1 cellular context compared by ENCODE assay signal in the genomic region with DNA sequence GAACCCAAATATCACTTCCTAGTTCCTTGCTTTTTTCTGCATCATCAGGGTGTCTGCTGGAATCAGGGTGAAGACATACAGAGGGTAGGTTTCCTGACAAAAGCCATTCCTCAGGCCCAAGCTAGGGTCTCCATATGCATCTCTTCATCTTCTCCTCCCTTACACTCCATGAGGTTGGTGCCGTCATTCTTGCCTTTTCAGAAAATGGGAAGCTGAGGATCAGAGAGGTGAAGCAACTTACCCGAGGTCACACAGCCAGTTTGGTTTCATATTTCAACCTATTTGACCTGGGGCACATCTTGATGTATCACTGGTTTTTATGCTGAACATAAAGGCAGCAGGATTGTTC.
TF ChIP-seq lines count a peak whose summit lies in the region.

No MANE protein-coding gene starts in this region.

TF ChIP-seq in HepG2, 621 proteins besides CTCF, POLR2A, EP300 and RAD21 (continues in another document):
- TF ChIP-seq ZNF224 (CRISPR knock-in tag; IDR thresholded peaks at IDR 0.05), result no peak
- no peak for TF ChIP-seq HNRNPLL (IDR thresholded peaks at IDR 0.05; ENCODE audit: low read depth, low read length, poor library complexity, severe bottlenecking)
- TF ChIP-seq RFXANK (CRISPR knock-in tag; IDR thresholded peaks at IDR 0.05), result 0 out of 2 replicates have a peak, but pooled peaks have one; percentile 7
- TF ChIP-seq ZNF83 (CRISPR knock-in tag; IDR thresholded peaks at IDR 0.05; ENCODE audit: borderline replicate concordance), result no peak
- TF ChIP-seq ZNF343 (CRISPR knock-in tag; IDR thresholded peaks at IDR 0.05), result no peak
- TF ChIP-seq MXD4 (CRISPR knock-in tag; IDR thresholded peaks at IDR 0.05), result no peak
- TF ChIP-seq, protein P1, sequence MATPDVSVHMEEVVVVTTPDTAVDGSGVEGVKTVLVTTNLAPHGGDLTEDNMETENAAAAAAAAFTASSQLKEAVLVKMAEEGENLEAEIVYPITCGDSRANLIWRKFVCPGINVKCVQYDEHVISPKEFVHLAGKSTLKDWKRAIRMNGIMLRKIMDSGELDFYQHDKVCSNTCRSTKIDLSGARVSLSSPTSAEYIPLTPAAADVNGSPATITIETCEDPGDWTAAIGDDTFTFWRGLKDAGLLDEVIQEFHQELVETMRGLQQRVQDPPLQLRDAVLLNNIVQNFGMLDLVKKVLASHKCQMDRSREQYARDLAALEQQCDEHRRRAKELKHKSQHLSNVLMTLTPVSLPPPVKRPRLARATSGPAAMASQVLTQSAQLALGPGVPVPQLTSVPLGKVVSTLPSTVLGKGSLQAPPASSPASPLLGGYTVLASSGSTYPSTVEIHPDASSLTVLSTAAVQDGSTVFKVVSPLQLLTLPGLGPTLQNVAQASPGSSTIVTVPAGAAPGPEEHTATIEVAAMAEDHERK (CRISPR knock-in tag; IDR thresholded peaks at IDR 0.05; ENCODE audit: low read depth), result no peak
- no peak for TF ChIP-seq ZNF354B (CRISPR knock-in tag; IDR thresholded peaks at IDR 0.05)
- TF ChIP-seq, protein P2, sequence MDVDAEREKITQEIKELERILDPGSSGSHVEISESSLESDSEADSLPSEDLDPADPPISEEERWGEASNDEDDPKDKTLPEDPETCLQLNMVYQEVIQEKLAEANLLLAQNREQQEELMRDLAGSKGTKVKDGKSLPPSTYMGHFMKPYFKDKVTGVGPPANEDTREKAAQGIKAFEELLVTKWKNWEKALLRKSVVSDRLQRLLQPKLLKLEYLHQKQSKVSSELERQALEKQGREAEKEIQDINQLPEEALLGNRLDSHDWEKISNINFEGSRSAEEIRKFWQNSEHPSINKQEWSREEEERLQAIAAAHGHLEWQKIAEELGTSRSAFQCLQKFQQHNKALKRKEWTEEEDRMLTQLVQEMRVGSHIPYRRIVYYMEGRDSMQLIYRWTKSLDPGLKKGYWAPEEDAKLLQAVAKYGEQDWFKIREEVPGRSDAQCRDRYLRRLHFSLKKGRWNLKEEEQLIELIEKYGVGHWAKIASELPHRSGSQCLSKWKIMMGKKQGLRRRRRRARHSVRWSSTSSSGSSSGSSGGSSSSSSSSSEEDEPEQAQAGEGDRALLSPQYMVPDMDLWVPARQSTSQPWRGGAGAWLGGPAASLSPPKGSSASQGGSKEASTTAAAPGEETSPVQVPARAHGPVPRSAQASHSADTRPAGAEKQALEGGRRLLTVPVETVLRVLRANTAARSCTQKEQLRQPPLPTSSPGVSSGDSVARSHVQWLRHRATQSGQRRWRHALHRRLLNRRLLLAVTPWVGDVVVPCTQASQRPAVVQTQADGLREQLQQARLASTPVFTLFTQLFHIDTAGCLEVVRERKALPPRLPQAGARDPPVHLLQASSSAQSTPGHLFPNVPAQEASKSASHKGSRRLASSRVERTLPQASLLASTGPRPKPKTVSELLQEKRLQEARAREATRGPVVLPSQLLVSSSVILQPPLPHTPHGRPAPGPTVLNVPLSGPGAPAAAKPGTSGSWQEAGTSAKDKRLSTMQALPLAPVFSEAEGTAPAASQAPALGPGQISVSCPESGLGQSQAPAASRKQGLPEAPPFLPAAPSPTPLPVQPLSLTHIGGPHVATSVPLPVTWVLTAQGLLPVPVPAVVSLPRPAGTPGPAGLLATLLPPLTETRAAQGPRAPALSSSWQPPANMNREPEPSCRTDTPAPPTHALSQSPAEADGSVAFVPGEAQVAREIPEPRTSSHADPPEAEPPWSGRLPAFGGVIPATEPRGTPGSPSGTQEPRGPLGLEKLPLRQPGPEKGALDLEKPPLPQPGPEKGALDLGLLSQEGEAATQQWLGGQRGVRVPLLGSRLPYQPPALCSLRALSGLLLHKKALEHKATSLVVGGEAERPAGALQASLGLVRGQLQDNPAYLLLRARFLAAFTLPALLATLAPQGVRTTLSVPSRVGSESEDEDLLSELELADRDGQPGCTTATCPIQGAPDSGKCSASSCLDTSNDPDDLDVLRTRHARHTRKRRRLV (CRISPR knock-in tag; IDR thresholded peaks at IDR 0.05), result no peak
- TF ChIP-seq REXO4 (CRISPR knock-in tag; IDR thresholded peaks at IDR 0.05; ENCODE audit: borderline replicate concordance), result no peak
- no peak for TF ChIP-seq XBP1 (CRISPR knock-in tag; IDR thresholded peaks at IDR 0.05)
- no peak for TF ChIP-seq SIN3B (IDR thresholded peaks at IDR 0.05; ENCODE audit: low read length)
- TF ChIP-seq, protein P3, sequence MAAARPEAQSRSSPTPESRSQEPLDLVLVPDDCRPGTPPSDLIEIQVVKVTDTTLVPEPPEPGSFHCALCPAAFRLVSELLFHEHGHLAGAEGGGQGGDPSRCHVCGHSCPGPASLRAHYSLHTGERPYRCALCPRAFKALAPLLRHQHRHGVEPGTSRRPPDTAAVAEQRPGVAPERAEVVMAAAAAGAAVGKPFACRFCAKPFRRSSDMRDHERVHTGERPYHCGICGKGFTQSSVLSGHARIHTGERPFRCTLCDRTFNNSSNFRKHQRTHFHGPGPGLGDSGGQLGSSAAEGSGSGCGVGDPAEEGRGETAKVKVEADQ (CRISPR knock-in tag; IDR thresholded peaks at IDR 0.05; ENCODE audit: borderline replicate concordance), result no peak
- TF ChIP-seq ZNF615 (CRISPR knock-in tag; IDR thresholded peaks at IDR 0.05; ENCODE audit: borderline replicate concordance), result no peak
- TF ChIP-seq ZNF264 (CRISPR knock-in tag; IDR thresholded peaks at IDR 0.05), result no peak
- TF ChIP-seq SALL2 (CRISPR knock-in tag; IDR thresholded peaks at IDR 0.05), result no peak
- peak; percentile 86; the same call in 1 of the 2 replicates for TF ChIP-seq ADNP (CRISPR knock-in tag; IDR thresholded peaks at IDR 0.05)
- peak; percentile 93 for TF ChIP-seq SIX1 (CRISPR knock-in tag; IDR thresholded peaks at IDR 0.05; ENCODE audit: borderline replicate concordance)
- TF ChIP-seq PHF8 (CRISPR knock-in tag; IDR thresholded peaks at IDR 0.05), result no peak
- TF ChIP-seq, protein P4, sequence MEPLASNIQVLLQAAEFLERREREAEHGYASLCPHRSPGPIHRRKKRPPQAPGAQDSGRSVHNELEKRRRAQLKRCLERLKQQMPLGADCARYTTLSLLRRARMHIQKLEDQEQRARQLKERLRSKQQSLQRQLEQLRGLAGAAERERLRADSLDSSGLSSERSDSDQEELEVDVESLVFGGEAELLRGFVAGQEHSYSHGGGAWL (CRISPR knock-in tag; IDR thresholded peaks at IDR 0.05), result no peak
- 0 out of 2 replicates have a peak, but pooled peaks have one; percentile 20 for TF ChIP-seq ZNF761 (CRISPR knock-in tag; conservative IDR thresholded peaks at IDR 0.05)
- TF ChIP-seq NRL (CRISPR knock-in tag; IDR thresholded peaks at IDR 0.05; ENCODE audit: borderline replicate concordance), result no peak
- TF ChIP-seq ZNF3 (CRISPR knock-in tag; IDR thresholded peaks at IDR 0.05), result 0 out of 2 replicates have a peak, but pooled peaks have one; percentile 46
- TF ChIP-seq PLRG1 (conservative IDR thresholded peaks at IDR 0.05), result no peak
- TF ChIP-seq, protein P5, sequence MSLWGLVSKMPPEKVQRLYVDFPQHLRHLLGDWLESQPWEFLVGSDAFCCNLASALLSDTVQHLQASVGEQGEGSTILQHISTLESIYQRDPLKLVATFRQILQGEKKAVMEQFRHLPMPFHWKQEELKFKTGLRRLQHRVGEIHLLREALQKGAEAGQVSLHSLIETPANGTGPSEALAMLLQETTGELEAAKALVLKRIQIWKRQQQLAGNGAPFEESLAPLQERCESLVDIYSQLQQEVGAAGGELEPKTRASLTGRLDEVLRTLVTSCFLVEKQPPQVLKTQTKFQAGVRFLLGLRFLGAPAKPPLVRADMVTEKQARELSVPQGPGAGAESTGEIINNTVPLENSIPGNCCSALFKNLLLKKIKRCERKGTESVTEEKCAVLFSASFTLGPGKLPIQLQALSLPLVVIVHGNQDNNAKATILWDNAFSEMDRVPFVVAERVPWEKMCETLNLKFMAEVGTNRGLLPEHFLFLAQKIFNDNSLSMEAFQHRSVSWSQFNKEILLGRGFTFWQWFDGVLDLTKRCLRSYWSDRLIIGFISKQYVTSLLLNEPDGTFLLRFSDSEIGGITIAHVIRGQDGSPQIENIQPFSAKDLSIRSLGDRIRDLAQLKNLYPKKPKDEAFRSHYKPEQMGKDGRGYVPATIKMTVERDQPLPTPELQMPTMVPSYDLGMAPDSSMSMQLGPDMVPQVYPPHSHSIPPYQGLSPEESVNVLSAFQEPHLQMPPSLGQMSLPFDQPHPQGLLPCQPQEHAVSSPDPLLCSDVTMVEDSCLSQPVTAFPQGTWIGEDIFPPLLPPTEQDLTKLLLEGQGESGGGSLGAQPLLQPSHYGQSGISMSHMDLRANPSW (CRISPR knock-in tag; IDR thresholded peaks at IDR 0.05; ENCODE audit: borderline replicate concordance), result no peak
- TF ChIP-seq FOXC1 (CRISPR knock-in tag; IDR thresholded peaks at IDR 0.05; ENCODE audit: borderline replicate concordance), result no peak
- no peak for TF ChIP-seq HNF4G (IDR thresholded peaks at IDR 0.05; ENCODE audit: borderline replicate concordance, low read depth, low read length)
- TF ChIP-seq HNF4G (CRISPR knock-in tag; IDR thresholded peaks at IDR 0.05; ENCODE audit: borderline replicate concordance, low read depth), result no peak
- TF ChIP-seq HOXA7 (CRISPR knock-in tag; IDR thresholded peaks at IDR 0.05), result no peak
- TF ChIP-seq ZBTB7B (CRISPR knock-in tag; IDR thresholded peaks at IDR 0.05), result no peak
- TF ChIP-seq, protein P6, sequence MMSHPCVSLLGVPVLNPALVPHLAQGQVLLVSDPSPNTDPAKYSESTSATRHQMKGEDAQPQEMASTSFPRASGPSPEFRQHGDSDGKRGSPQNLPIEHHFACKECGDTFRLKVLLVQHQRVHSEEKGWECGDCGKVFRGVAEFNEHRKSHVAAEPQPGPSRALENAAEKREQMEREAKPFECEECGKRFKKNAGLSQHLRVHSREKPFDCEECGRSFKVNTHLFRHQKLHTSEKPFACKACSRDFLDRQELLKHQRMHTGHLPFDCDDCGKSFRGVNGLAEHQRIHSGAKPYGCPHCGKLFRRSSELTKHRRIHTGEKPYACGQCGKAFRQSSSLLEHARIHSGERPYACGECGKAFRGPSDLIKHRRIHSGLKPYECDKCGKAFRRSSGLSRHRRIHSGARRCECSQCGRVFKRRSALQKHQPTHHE (CRISPR knock-in tag; IDR thresholded peaks at IDR 0.05; ENCODE audit: borderline replicate concordance), result no peak
- TF ChIP-seq ZNF670 (CRISPR knock-in tag; IDR thresholded peaks at IDR 0.05; ENCODE audit: borderline replicate concordance), result no peak
- TF ChIP-seq SUZ12 (IDR thresholded peaks at IDR 0.05; ENCODE audit: low read depth, low read length), result no peak
- peak; percentile 95; the same call in 1 of the 2 replicates for TF ChIP-seq ZNF768 (CRISPR knock-in tag; IDR thresholded peaks at IDR 0.05)
- TF ChIP-seq RFX5 (IDR thresholded peaks at IDR 0.05; ENCODE audit: low read depth, low read length), result no peak
- TF ChIP-seq ZNF614 (CRISPR knock-in tag; IDR thresholded peaks at IDR 0.05; ENCODE audit: borderline replicate concordance), result no peak
- TF ChIP-seq, protein P7, sequence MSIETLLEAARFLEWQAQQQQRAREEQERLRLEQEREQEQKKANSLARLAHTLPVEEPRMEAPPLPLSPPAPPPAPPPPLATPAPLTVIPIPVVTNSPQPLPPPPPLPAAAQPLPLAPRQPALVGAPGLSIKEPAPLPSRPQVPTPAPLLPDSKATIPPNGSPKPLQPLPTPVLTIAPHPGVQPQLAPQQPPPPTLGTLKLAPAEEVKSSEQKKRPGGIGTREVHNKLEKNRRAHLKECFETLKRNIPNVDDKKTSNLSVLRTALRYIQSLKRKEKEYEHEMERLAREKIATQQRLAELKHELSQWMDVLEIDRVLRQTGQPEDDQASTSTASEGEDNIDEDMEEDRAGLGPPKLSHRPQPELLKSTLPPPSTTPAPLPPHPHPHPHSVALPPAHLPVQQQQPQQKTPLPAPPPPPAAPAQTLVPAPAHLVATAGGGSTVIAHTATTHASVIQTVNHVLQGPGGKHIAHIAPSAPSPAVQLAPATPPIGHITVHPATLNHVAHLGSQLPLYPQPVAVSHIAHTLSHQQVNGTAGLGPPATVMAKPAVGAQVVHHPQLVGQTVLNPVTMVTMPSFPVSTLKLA (IDR thresholded peaks at IDR 0.05), result no peak
- TF ChIP-seq NFYB (CRISPR knock-in tag; IDR thresholded peaks at IDR 0.05), result no peak
- no peak; the same call in none of the 2 replicates for TF ChIP-seq KDM1A (CRISPR knock-in tag; IDR thresholded peaks at IDR 0.05)
- TF ChIP-seq, protein P8, sequence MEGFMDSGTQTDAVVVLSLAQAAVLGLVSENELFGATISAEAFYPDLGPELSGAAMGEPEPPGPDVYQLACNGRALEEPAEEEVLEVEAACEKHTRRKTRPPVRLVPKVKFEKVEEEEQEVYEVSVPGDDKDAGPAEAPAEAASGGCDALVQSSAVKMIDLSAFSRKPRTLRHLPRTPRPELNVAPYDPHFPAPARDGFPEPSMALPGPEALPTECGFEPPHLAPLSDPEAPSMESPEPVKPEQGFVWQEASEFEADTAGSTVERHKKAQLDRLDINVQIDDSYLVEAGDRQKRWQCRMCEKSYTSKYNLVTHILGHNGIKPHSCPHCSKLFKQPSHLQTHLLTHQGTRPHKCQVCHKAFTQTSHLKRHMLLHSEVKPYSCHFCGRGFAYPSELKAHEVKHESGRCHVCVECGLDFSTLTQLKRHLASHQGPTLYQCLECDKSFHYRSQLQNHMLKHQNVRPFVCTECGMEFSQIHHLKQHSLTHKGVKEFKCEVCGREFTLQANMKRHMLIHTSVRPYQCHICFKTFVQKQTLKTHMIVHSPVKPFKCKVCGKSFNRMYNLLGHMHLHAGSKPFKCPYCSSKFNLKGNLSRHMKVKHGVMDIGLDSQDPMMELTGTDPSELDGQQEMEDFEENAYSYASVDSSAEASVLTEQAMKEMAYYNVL (CRISPR knock-in tag; IDR thresholded peaks at IDR 0.05; ENCODE audit: borderline replicate concordance), result no peak
- TF ChIP-seq, protein P9, sequence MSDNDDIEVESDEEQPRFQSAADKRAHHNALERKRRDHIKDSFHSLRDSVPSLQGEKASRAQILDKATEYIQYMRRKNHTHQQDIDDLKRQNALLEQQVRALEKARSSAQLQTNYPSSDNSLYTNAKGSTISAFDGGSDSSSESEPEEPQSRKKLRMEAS (IDR thresholded peaks at IDR 0.05), result no peak
- TF ChIP-seq TOE1 (CRISPR knock-in tag; IDR thresholded peaks at IDR 0.05), result no peak
- no peak for TF ChIP-seq CREB1 (IDR thresholded peaks at IDR 0.05)
- TF ChIP-seq CREB1 (CRISPR knock-in tag; IDR thresholded peaks at IDR 0.05), result no peak
- no peak for TF ChIP-seq ZNF256 (CRISPR knock-in tag; conservative IDR thresholded peaks at IDR 0.05)
- 0 out of 2 replicates have a peak, but pooled peaks have one; percentile 4 for TF ChIP-seq ZKSCAN8 (CRISPR knock-in tag; IDR thresholded peaks at IDR 0.05; ENCODE audit: borderline replicate concordance)
- no peak for TF ChIP-seq ZSCAN12 (CRISPR knock-in tag; IDR thresholded peaks at IDR 0.05)
- TF ChIP-seq KLF6 (CRISPR knock-in tag; IDR thresholded peaks at IDR 0.05), result no peak
- TF ChIP-seq SMYD3 (CRISPR knock-in tag; IDR thresholded peaks at IDR 0.05), result no peak
- TF ChIP-seq TCF7L2 (IDR thresholded peaks at IDR 0.05; ENCODE audit: low read depth, low read length), result no peak
- no peak for TF ChIP-seq GABPB1 (CRISPR knock-in tag; IDR thresholded peaks at IDR 0.05)
